9 cellular contexts compared by ENCODE assay signal in genomic region chr13:81487151-81487550, GRCh38.
A peak's percentile ranks its signal among the peaks of the same experiment; 100 is the strongest.
DNase-seq lines count a peak whose midpoint lies in the region; ATAC-seq and TF ChIP-seq lines count a peak whose summit lies in the region.
"Had no signal": no experiment of that assay in that cellular context is flagged by ENCODE, and none has a peak within 500 bp of the region (broad histone marks: within the 10 kb centered on the region; RNA-seq: fewer than 3 reads in every experiment).

No MANE protein-coding gene starts in this region.

- TF ChIP-seq EP300 in sigmoid colon (IDR thresholded peaks at IDR 0.05), result no peak

- no peaks in the 10 kb centered on the region for H3K27me3 ChIP-seq in sigmoid colon

- no peaks in the 10 kb centered on the region for H3K4me1 ChIP-seq in sigmoid colon

- intact Hi-C loops in sigmoid colon (cut with DNase I), result no loop called here

- no peaks in the 10 kb centered on the region for H3K36me3 ChIP-seq in sigmoid colon

- no peak for TF ChIP-seq POLR2A in sigmoid colon (IDR thresholded peaks at IDR 0.05)

- DNase-seq in COR-L47 (lab: John Stamatoyannopoulos, UW) (peak; percentile 49), HuH-7 (ENCODE audit: low spot score) (peak; percentile 21), iPS DF 4.7 (ENCODE audit: extremely low read depth, low spot score) (peak; percentile 66), NOMO-1 treated with dmso at 0.1 percent for 144 hours (lab: John Stamatoyannopoulos, UW; ENCODE audit: unreplicated experiment) (no peak), retina (no peak), sigmoid colon (no peak)
- DNase-seq: activated T-cell treated with anti-CD3 and anti-CD28 coated beads, Interleukin-2, amount 50 U/mL, for 1 hour had no signal

- WGBS in sigmoid colon, 2 donors, result 59 to 63% methylated on average over 3 of the region's 3 CpGs

- no peak for TF ChIP-seq CTCF in sigmoid colon (IDR thresholded peaks at IDR 0.05)

- ATAC-seq in SK-N-SH treated with all-trans-retinoic acid at 6 μM for 48 hours (peak; percentile 71), HG02642 (IDR thresholded peaks at IDR 0.05; ENCODE audit: poor library complexity, unreplicated experiment) (no peak)

- no peaks in the 10 kb centered on the region for H3K9me3 ChIP-seq in sigmoid colon

- no peak overlapping the region for H3K27ac ChIP-seq in sigmoid colon

- H3K4me3 ChIP-seq in sigmoid colon, result no peak overlapping the region

TF ChIP-seq in SK-N-SH treated with all-trans-retinoic acid at 6 μM for 48 hours, 23 proteins besides CTCF, POLR2A, EP300 and RAD21:
- no peak for TF ChIP-seq ARNTL (CRISPR knock-in tag; IDR thresholded peaks at IDR 0.05; ENCODE audit: borderline replicate concordance, low read depth)
- no peak for TF ChIP-seq BACH2 (CRISPR knock-in tag; IDR thresholded peaks at IDR 0.05; ENCODE audit: borderline replicate concordance)
- no peak for TF ChIP-seq RARB (CRISPR knock-in tag; IDR thresholded peaks at IDR 0.05)
- TF ChIP-seq CSRNP3 (CRISPR knock-in tag; IDR thresholded peaks at IDR 0.05), result no peak
- no peak for TF ChIP-seq POU6F1 (CRISPR knock-in tag; IDR thresholded peaks at IDR 0.05; ENCODE audit: borderline replicate concordance, low read depth)
- no peak for TF ChIP-seq ZFP30 (CRISPR knock-in tag; IDR thresholded peaks at IDR 0.05)
- TF ChIP-seq ZNF565 (CRISPR knock-in tag; conservative IDR thresholded peaks at IDR 0.05; ENCODE audit: low read depth), result no peak
- TF ChIP-seq SNAI2 (CRISPR knock-in tag; IDR thresholded peaks at IDR 0.05), result no peak
- no peak for TF ChIP-seq TCF4 (CRISPR knock-in tag; IDR thresholded peaks at IDR 0.05; ENCODE audit: borderline replicate concordance)
- TF ChIP-seq OSR1 (CRISPR knock-in tag; IDR thresholded peaks at IDR 0.05), result no peak
- TF ChIP-seq ZC3H10 (CRISPR knock-in tag; IDR thresholded peaks at IDR 0.05), result no peak
- no peak for TF ChIP-seq CREB5 (CRISPR knock-in tag; IDR thresholded peaks at IDR 0.05; ENCODE audit: low read depth)
- TF ChIP-seq CSDC2 (CRISPR knock-in tag; IDR thresholded peaks at IDR 0.05), result no peak
- no peak for TF ChIP-seq GLIS3 (CRISPR knock-in tag; IDR thresholded peaks at IDR 0.05)
- no peak for TF ChIP-seq ZFP3 (CRISPR knock-in tag; IDR thresholded peaks at IDR 0.05)
- no peak for TF ChIP-seq ISL1 (CRISPR knock-in tag; IDR thresholded peaks at IDR 0.05)
- TF ChIP-seq TSHZ2 (CRISPR knock-in tag; IDR thresholded peaks at IDR 0.05), result no peak
- TF ChIP-seq ZNF8 (CRISPR knock-in tag; IDR thresholded peaks at IDR 0.05), result no peak
- no peak for TF ChIP-seq ESRRG (CRISPR knock-in tag; IDR thresholded peaks at IDR 0.05)

Comparison
In these comparisons a context has a peak if more than half of its experiments do, and no peak if none do; other contexts are left out.
1. DNase-seq: peak in COR-L47 (single experiment), HuH-7 (single experiment) and iPS DF 4.7 (single experiment); none in NOMO-1 treated with dmso at 0.1 percent for 144 hours (single experiment), retina (single experiment) and sigmoid colon (single experiment).